In genomic region chr20:798746-799145, GRCh38 we compare ENCODE assay signal across 14 cellular contexts. TPM values are rescaled to one million over a fixed set of nuclear protein-coding genes. Genes with fewer than 3 reads are reported as not detected.
"Had no signal": no experiment of that assay in that cellular context is flagged by ENCODE, and none has a peak within 500 bp of the region (broad histone marks: within the 10 kb centered on the region; RNA-seq: fewer than 3 reads in every experiment).

No MANE protein-coding gene starts in this region.

RNA-seq across cellular contexts. Expression of gene SLC52A3, which starts 30.4 kb away (rescaled TPM):
- total RNA-seq: activated B cell treated with CpG ODN at 0.5 μM for 24 hours; activated CD4-positive, alpha-beta memory T cell treated with anti-CD3 and anti-CD28 coated beads for 36 hours; activated CD4-positive, alpha-beta memory T cell treated with anti-CD3 and anti-CD28 coated beads, Interleukin-2, amount 10 ng/mL, durations not matched to agents 7 days and 5 days; activated CD4-positive, alpha-beta T cell treated with anti-CD3 and anti-CD28 coated beads for 36 hours; activated CD4-positive, alpha-beta T cell treated with anti-CD3 and anti-CD28 coated beads, Interleukin-2, amount 10 ng/mL, durations not matched to agents 24 days and 14 days; activated CD4-positive, alpha-beta T cell treated with anti-CD3 and anti-CD28 coated beads, Interleukin-2, amount 10 ng/mL, durations not matched to agents 7 days and 5 days; activated CD8-positive, alpha-beta memory T cell treated with anti-CD3 and anti-CD28 coated beads for 36 hours; activated CD8-positive, alpha-beta memory T cell treated with anti-CD3 and anti-CD28 coated beads, Interleukin-2, amount 10 ng/mL, durations not matched to agents 7 days and 5 days; activated CD8-positive, alpha-beta T cell treated with anti-CD3 and anti-CD28 coated beads for 36 hours; activated CD8-positive, alpha-beta T cell treated with anti-CD3 and anti-CD28 coated beads, Interleukin-2, amount 10 ng/mL, durations not matched to agents 7 days and 5 days; T-cell; T-helper 1 cell treated with Interleukin-12 subunit alpha and Interleukin-12 subunit beta and Interleukin-4 antibody, amounts not matched to agents 30 ng/mL and 1 ng/mL, for 36 hours; T-helper 17 cell; T-helper 2 cell treated with Interferon-gamma antibody and Interleukin-4, amounts not matched to agents 100 ng/mL and 5 ng/mL, for 36 hours had no signal
